Comparison of ENCODE assay signal across 10 cellular contexts in the genomic region with DNA sequence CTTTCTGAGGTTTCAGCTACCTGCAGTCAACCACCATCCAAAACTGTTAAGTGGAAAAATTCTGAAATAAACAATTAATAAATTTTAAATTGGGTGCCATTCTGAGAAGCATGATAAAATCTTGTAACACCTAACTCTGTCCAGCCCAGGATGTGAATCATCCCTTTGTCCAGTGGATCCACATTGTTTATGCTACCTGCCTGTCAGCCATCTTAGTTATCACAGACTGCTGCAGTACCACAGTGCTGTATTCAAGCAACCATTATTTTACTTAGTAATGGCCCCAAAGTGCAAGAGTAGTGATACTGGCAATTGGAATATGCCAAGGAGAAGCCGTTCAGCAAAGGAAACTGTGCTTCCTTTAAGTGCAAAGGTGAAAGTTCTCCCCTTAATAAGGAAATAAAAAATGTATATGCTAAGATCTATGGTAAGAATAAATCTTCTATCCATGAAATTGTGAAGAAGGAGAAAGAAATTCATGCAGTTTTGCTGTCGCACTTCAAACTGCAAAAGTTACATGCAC.
"Had no signal": no experiment of that assay in that cellular context is flagged by ENCODE, and none has a peak within 500 bp of the region (broad histone marks: within the 10 kb centered on the region; RNA-seq: fewer than 3 reads in every experiment).

No MANE protein-coding gene starts in this region.

- DNase-seq: activated CD8-positive, alpha-beta memory T cell treated with anti-CD3 and anti-CD28 coated beads for 24 hours; left ventricle myocardium superior; ovary; sigmoid colon; stimulated activated CD4-positive, alpha-beta T cell treated with anti-CD3 and anti-CD28 coated beads, Interleukin-12 subunit alpha, Interleukin-12 subunit beta, amount 100 ng/mL, for 4 hours; stimulated activated naive CD4-positive, alpha-beta T cell; upper lobe of left lung had no signal

- H3K4me1 ChIP-seq: neural progenitor cell had no signal

- H3K9me3 Mint-ChIP-seq: neural progenitor cell had no signal

- H3K27me3 Mint-ChIP-seq: activated naive CD8-positive, alpha-beta T cell had no signal

- H3K9me3 ChIP-seq: ovary, sigmoid colon, upper lobe of left lung had no signal

- H3K36me3 Mint-ChIP-seq: neural progenitor cell had no signal

- H3K27me3 ChIP-seq: neural progenitor cell, ovary, sigmoid colon, upper lobe of left lung had no signal

- H3K4me3 Mint-ChIP-seq: activated naive CD8-positive, alpha-beta T cell; neural progenitor cell had no signal

- H3K27ac ChIP-seq: neural progenitor cell, ovary, sigmoid colon, upper lobe of left lung had no signal

- H3K27ac Mint-ChIP-seq: activated T-helper 2 cell treated with anti-CD3 and anti-CD28 coated beads, Interferon-gamma antibody, Interleukin-2, Interleukin-4, amounts not matched to agents 10 μg/mL and 5 μg/mL and 100 μg/mL, durations not matched to agents 14 hours and 24 hours and 36 hours; neural progenitor cell had no signal

- H3K4me3 ChIP-seq: neural progenitor cell, ovary, sigmoid colon, upper lobe of left lung had no signal

- H3K4me1 Mint-ChIP-seq: neural progenitor cell had no signal

- H3K36me3 ChIP-seq: neural progenitor cell, ovary, sigmoid colon, upper lobe of left lung had no signal
